ENCODE assay signal across 18 cellular contexts in the genomic region with DNA sequence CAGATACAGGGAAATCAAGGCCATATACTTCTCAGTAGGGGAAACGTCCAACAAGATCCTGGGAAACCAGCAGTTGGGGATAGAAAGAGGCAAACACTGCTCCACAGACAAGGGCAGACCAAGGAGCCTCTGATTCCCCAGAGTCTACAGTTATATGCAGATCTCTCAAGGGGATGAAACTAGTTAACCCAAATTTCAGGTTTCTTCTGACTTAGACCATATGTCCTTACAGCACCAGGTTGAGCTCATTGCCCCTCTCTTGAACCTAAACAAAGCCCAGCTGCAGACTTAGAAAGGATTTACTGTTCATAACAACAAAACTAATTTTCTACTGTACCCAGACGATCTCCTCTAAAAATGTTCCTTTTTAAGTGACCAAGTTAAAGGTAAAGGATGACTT. TPM values are rescaled to one million over a fixed set of nuclear protein-coding genes. Genes with fewer than 3 reads are reported as not detected.
DNase-seq lines count a peak whose midpoint lies in the region; ATAC-seq and TF ChIP-seq lines count a peak whose summit lies in the region.
"Had no signal": no experiment of that assay in that cellular context is flagged by ENCODE, and none has a peak within 500 bp of the region (broad histone marks: within the 10 kb centered on the region; RNA-seq: fewer than 3 reads in every experiment).

No MANE protein-coding gene starts in this region.

- DNase-seq in NCI-H82 (lab: John Stamatoyannopoulos, UW): peak; percentile 27
- DNase-seq in NCI-H82 treated with DMSO at 0.1 percent for 48 hours (lab: John Stamatoyannopoulos, UW; ENCODE audit: unreplicated experiment): no peak
- DNase-seq in T-helper 17 cell: no peak
- DNase-seq in smooth muscle cell (lab: John Stamatoyannopoulos, UW; ENCODE audit: unreplicated experiment): no peak
- no peak for DNase-seq in nephron progenitor cell
- DNase-seq in activated T-cell treated with anti-CD3 and anti-CD28 coated beads for 4 hours: no peak
- DNase-seq: heart right ventricle; NCI-H526 treated with DMSO at 0.1 percent for 48 hours; stimulated activated CD4-positive, alpha-beta T cell treated with anti-CD3 and anti-CD28 coated beads, Interleukin-12 subunit alpha, Interleukin-12 subunit beta, amount 100 ng/mL, for 4 hours; trophoblast cell had no signal

- H3K79me2 ChIP-seq in smooth muscle cell (ENCODE audit: low read depth): no peaks in the 10 kb centered on the region

- H3K27ac Mint-ChIP-seq in T-helper 17 cell (peak overlapping the region; percentile 47), nephron progenitor cell (no peak overlapping the region)

- TF ChIP-seq CTCF in smooth muscle cell (IDR thresholded peaks at IDR 0.05; ENCODE audit: borderline replicate concordance, insufficient read depth, poor library complexity, severe bottlenecking) (no peak), nephron progenitor cell (IDR thresholded peaks at IDR 0.05) (no peak)

- no peaks in the 10 kb centered on the region for H3K36me3 Mint-ChIP-seq in T-helper 17 cell (ENCODE audit: low read depth)
- no peaks in the 10 kb centered on the region for H3K36me3 Mint-ChIP-seq in nephron progenitor cell (ENCODE audit: low read depth)
- H3K36me3 Mint-ChIP-seq: brain had no signal

- 80% methylated on average over 2 of the region's 2 CpGs for WGBS in smooth muscle cell (ENCODE audit: low lambda C conversion rate)

- H3K4me1 Mint-ChIP-seq in T-helper 17 cell (peaks cover 21% of the 10 kb centered on the region), nephron progenitor cell (no peaks in the 10 kb centered on the region)

- H3K27me3 Mint-ChIP-seq in T-helper 17 cell: no peaks in the 10 kb centered on the region
- no peaks in the 10 kb centered on the region for H3K27me3 Mint-ChIP-seq in nephron progenitor cell (ENCODE audit: low read depth, poor library complexity)
- H3K27me3 Mint-ChIP-seq: brain had no signal

- peaks cover 5% of the 10 kb centered on the region for H4K20me1 ChIP-seq in smooth muscle cell (ENCODE audit: low read depth)

- H3K9me3 ChIP-seq in T-helper 17 cell (ENCODE audit: control insufficient read depth, low read length, poor library complexity, severe bottlenecking) (no peaks in the 10 kb centered on the region), smooth muscle cell (replicated peaks; ENCODE audit: low read depth) (no peaks in the 10 kb centered on the region)
- H3K9me3 ChIP-seq: heart right ventricle, neutrophil, SJCRH30 had no signal

- H3K4me2 ChIP-seq in smooth muscle cell: peak overlapping the region; percentile 11

- no peaks in the 10 kb centered on the region for H3F3A ChIP-seq in smooth muscle cell (ENCODE audit: low read depth)

- no peaks in the 10 kb centered on the region for H3K27me3 ChIP-seq in smooth muscle cell (ENCODE audit: low read depth)
- H3K27me3 ChIP-seq: heart right ventricle, neutrophil, SJCRH30 had no signal

- no peak overlapping the region for H3K4me3 ChIP-seq in smooth muscle cell
- H3K4me3 ChIP-seq: heart right ventricle, SJCRH30 had no signal

- no peaks in the 10 kb centered on the region for H3K9me3 Mint-ChIP-seq in nephron progenitor cell
- H3K9me3 Mint-ChIP-seq: brain had no signal

- H2AFZ ChIP-seq in smooth muscle cell (ENCODE audit: low read depth): no peak overlapping the region

- H3K36me3 ChIP-seq in smooth muscle cell (ENCODE audit: low read depth): no peaks in the 10 kb centered on the region
- H3K36me3 ChIP-seq: heart right ventricle, neutrophil, SJCRH30 had no signal

- H3K27ac ChIP-seq in smooth muscle cell (ENCODE audit: low read depth): no peak overlapping the region
- H3K27ac ChIP-seq: heart right ventricle, HL-60, neutrophil, SJCRH30, VCaP had no signal

- no peak overlapping the region for H3K9ac ChIP-seq in smooth muscle cell (ENCODE audit: low read depth)

- ATAC-seq in HG03175 (IDR thresholded peaks at IDR 0.05; ENCODE audit: unreplicated experiment) (peak; percentile 11), T-helper 17 cell (no peak), GM21526 (IDR thresholded peaks at IDR 0.05; ENCODE audit: low FRiP score, unreplicated experiment) (no peak)
- ATAC-seq: heart right ventricle, left lobe of liver had no signal

- no peaks in the 10 kb centered on the region for H3K4me1 ChIP-seq in smooth muscle cell (ENCODE audit: low read depth)

- peak overlapping the region; percentile 67 for H3K4me3 Mint-ChIP-seq in T-helper 17 cell
- H3K4me3 Mint-ChIP-seq in nephron progenitor cell: no peak overlapping the region

RNA-seq across cellular contexts. Expression of a gene that starts 24.3 kb away (rescaled TPM):
- 10 to 100 TPM; 28.6 to 31.5 TPM for total RNA-seq in T-helper 17 cell
- total RNA-seq in smooth muscle cell: 162 and 198 TPM in 2 replicates
- 246 and 301 TPM in 2 replicates for polyA plus RNA-seq in smooth muscle cell
